In the genomic region with DNA sequence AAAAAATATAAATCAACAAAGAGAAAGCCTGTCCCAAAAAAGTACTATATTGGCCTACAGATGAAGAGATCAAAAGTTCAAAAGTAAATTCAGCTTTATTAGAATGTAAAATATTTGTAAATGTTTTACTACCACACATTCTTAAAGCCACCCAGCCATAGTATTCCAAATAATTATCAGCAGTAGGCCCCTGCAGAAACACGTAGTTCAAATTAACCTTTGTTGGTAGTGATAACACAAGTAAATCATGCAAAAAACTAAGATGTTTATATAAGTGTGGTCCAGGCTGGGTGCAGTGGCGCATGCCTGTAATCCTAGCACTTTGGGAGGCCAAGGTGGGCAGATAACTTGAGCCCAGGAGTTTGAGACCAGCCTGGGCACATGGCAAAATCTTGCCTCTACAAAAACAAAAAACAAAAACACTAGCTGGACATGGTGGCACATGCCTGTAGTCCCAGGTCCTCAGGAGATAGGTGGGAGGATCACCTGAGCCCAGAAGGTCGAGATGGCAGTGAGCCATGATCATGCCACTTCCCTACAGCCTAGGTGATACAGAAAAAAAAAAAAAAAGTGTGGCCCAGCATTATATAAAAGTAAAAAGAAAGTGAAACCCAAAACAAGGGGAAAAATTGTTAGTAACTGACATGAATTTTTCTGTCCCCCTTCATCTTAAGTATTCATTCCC, we compare ENCODE assay signal across 13 cellular contexts. TPM values are rescaled to one million over a fixed set of nuclear protein-coding genes. Genes with fewer than 3 reads are reported as not detected.
A peak's percentile ranks its signal among the peaks of the same experiment; 100 is the strongest.
DNase-seq lines count a peak whose midpoint lies in the region; ATAC-seq, FAIRE-seq and TF ChIP-seq lines count a peak whose summit lies in the region.
"Had no signal": no experiment of that assay in that cellular context is flagged by ENCODE, and none has a peak within 500 bp of the region (broad histone marks: within the 10 kb centered on the region; RNA-seq: fewer than 3 reads in every experiment).

No MANE protein-coding gene starts in this region.

- ATAC-seq in natural killer cell treated with Interleukin-12 subunit alpha and Interleukin-12 subunit beta and Interleukin-15 and Interleukin-18, amount 100 ng/mL, for 72 hours: peak; percentile 52 to 67
- no peak for ATAC-seq in foreskin keratinocyte

- peak; percentile 10 to 56 (median 37) for DNase-seq in CD8-positive, alpha-beta memory T cell
- DNase-seq in NAMALWA (ENCODE audit: low spot score) (peak; percentile 27), bronchial epithelial cell (ENCODE audit: low read depth) (peak; percentile 25), foreskin keratinocyte (no peak), NCI-H146 treated with DMSO at 0.1 percent for 48 hours (lab: John Stamatoyannopoulos, UW; ENCODE audit: unreplicated experiment) (no peak), NCI-H1436 (lab: John Stamatoyannopoulos, UW) (no peak), BE2C (no peak)
- DNase-seq in natural killer cell treated with Interleukin-12 subunit alpha and Interleukin-12 subunit beta and Interleukin-15 and Interleukin-18, amount 100 ng/mL, for 72 hours (ENCODE audit: low spot score): no peak
- DNase-seq: activated effector memory CD4-positive, alpha-beta T cell treated with anti-CD3 and anti-CD28 coated beads, Interleukin-2, amount 50 U/mL, for 16 hours; islet precursor cell; NCI-H2171; SW 1271 had no signal

- H3K4me1 ChIP-seq in CD8-positive, alpha-beta memory T cell (ENCODE audit: insufficient read depth, low read length): peaks cover 40% of the 10 kb centered on the region
- H3K4me1 ChIP-seq in foreskin keratinocyte (peaks cover 35% of the 10 kb centered on the region), BE2C (peaks cover under 1% of the 10 kb centered on the region; the same call in 1 of the 2 replicates)

- H3K36me3 Mint-ChIP-seq in CD8-positive, alpha-beta memory T cell: peaks cover 0 to 24% (median 15%) of the 10 kb centered on the region in 3 donors
- peaks cover 5% of the 10 kb centered on the region for H3K36me3 Mint-ChIP-seq in natural killer cell treated with Interleukin-12 subunit alpha and Interleukin-12 subunit beta and Interleukin-15 and Interleukin-18, amount 100 ng/mL, for 72 hours

- H3K4me3 ChIP-seq in CD8-positive, alpha-beta memory T cell (ENCODE audit: low read length): no peak overlapping the region
- H3K4me3 ChIP-seq in bronchial epithelial cell (ENCODE audit: low read depth, low read length) (no peak overlapping the region), BE2C (ENCODE audit: low read depth, low read length) (no peak overlapping the region)
- H3K4me3 ChIP-seq: right atrium auricular region had no signal

- no peaks in the 10 kb centered on the region for H3K27me3 Mint-ChIP-seq in CD8-positive, alpha-beta memory T cell
- H3K27me3 Mint-ChIP-seq in natural killer cell treated with Interleukin-12 subunit alpha and Interleukin-12 subunit beta and Interleukin-15 and Interleukin-18, amount 100 ng/mL, for 72 hours: no peaks in the 10 kb centered on the region

- H3K9me3 Mint-ChIP-seq in CD8-positive, alpha-beta memory T cell: no peaks in the 10 kb centered on the region
- no peaks in the 10 kb centered on the region for H3K9me3 Mint-ChIP-seq in natural killer cell treated with Interleukin-12 subunit alpha and Interleukin-12 subunit beta and Interleukin-15 and Interleukin-18, amount 100 ng/mL, for 72 hours

- H3K27ac Mint-ChIP-seq in CD8-positive, alpha-beta memory T cell: peak overlapping the region; percentile 83 to 96 (median 94)
- H3K27ac Mint-ChIP-seq in natural killer cell treated with Interleukin-12 subunit alpha and Interleukin-12 subunit beta and Interleukin-15 and Interleukin-18, amount 100 ng/mL, for 72 hours: peak overlapping the region; percentile 78 to 90

- FAIRE-seq in bronchial epithelial cell (lab: Jason Lieb, UNC): no peak

- peak overlapping the region; percentile 66 to 79 (median 73) for H3K4me3 Mint-ChIP-seq in CD8-positive, alpha-beta memory T cell
- H3K4me3 Mint-ChIP-seq in natural killer cell treated with Interleukin-12 subunit alpha and Interleukin-12 subunit beta and Interleukin-15 and Interleukin-18, amount 100 ng/mL, for 72 hours: peak overlapping the region; percentile 80

- H3K4me1 Mint-ChIP-seq in CD8-positive, alpha-beta memory T cell: peaks cover 56 to 69% (median 68%) of the 10 kb centered on the region in 3 donors
- peaks cover 44 to 56% of the 10 kb centered on the region in 2 donors for H3K4me1 Mint-ChIP-seq in natural killer cell treated with Interleukin-12 subunit alpha and Interleukin-12 subunit beta and Interleukin-15 and Interleukin-18, amount 100 ng/mL, for 72 hours (ENCODE audit: low read depth in 2 of 2)

- peaks cover 6% of the 10 kb centered on the region for H3K36me3 ChIP-seq in CD8-positive, alpha-beta memory T cell (ENCODE audit: insufficient read depth, low read length)
- peaks cover 2% of the 10 kb centered on the region for H3K36me3 ChIP-seq in bronchial epithelial cell (ENCODE audit: control insufficient read depth, insufficient read depth, low read length)
- peaks cover 8% of the 10 kb centered on the region for H3K36me3 ChIP-seq in BE2C

- no peak overlapping the region for H3K27ac ChIP-seq in CD8-positive, alpha-beta memory T cell (ENCODE audit: low read depth, low read length)
- no peak overlapping the region for H3K27ac ChIP-seq in foreskin keratinocyte
- H3K27ac ChIP-seq: right atrium auricular region had no signal

- no peaks in the 10 kb centered on the region for H3K27me3 ChIP-seq in CD8-positive, alpha-beta memory T cell (ENCODE audit: insufficient read depth, low read length, poor library complexity, severe bottlenecking)
- no peaks in the 10 kb centered on the region for H3K27me3 ChIP-seq in bronchial epithelial cell (ENCODE audit: control insufficient read depth, insufficient read depth, low read length)
- no peaks in the 10 kb centered on the region for H3K27me3 ChIP-seq in foreskin keratinocyte
- H3K27me3 ChIP-seq in BE2C: no peaks in the 10 kb centered on the region
- H3K27me3 ChIP-seq: right atrium auricular region had no signal

- CTCF ChIA-PET in CD8-positive, alpha-beta memory T cell (lab: Charles Lee): no interaction called here

- no peak for TF ChIP-seq CTCF in bronchial epithelial cell (IDR thresholded peaks at IDR 0.05; ENCODE audit: insufficient read depth, low read length, severe bottlenecking)
- TF ChIP-seq CTCF in foreskin keratinocyte (conservative IDR thresholded peaks at IDR 0.05): no peak
- TF ChIP-seq CTCF in BE2C (IDR thresholded peaks at IDR 0.05; ENCODE audit: low read depth, low read length): no peak

- POLR2A ChIA-PET in CD8-positive, alpha-beta memory T cell (lab: Charles Lee): no interaction called here

- H3K9me3 ChIP-seq in CD8-positive, alpha-beta memory T cell (ENCODE audit: low read length): no peaks in the 10 kb centered on the region
- no peaks in the 10 kb centered on the region for H3K9me3 ChIP-seq in BE2C
- H3K9me3 ChIP-seq: right atrium auricular region had no signal

RNA-seq across cellular contexts. Expression of a gene that starts 17.9 kb away (rescaled TPM):
- 10 to 100 TPM; 24.1 to 27.5 TPM for total RNA-seq in CD8-positive, alpha-beta memory T cell
- 15.6 TPM for polyA plus RNA-seq in CD8-positive, alpha-beta memory T cell
- 26.8 and 31.9 TPM in 2 replicates for total RNA-seq in bronchial epithelial cell
- total RNA-seq in natural killer cell treated with Interleukin-12 subunit alpha and Interleukin-12 subunit beta and Interleukin-15 and Interleukin-18, amount 100 ng/mL, for 72 hours: 10 to 100 TPM; 44.0 to 65.7 TPM
- 35.0 and 36.6 TPM in 2 replicates for total RNA-seq in foreskin keratinocyte
- polyA plus RNA-seq in foreskin keratinocyte: 15.6 and 18.0 TPM in 2 replicates
- polyA plus RNA-seq in BE2C (2012; ENCODE audit: insufficient read depth, insufficient read length, low read depth): 7.8 TPM

Comparison
In these comparisons a context has a peak if more than half of its experiments do, and no peak if none do; other contexts are left out.
1. DNase-seq: peak in CD8-positive, alpha-beta memory T cell (5 of 5), NAMALWA (single experiment) and bronchial epithelial cell (single experiment); none in natural killer cell treated with Interleukin-12 subunit alpha and Interleukin-12 subunit beta and Interleukin-15 and Interleukin-18, amount 100 ng/mL, for 72 hours (single experiment), foreskin keratinocyte (0 of 2), NCI-H146 treated with DMSO at 0.1 percent for 48 hours (single experiment), NCI-H1436 (single experiment) and BE2C (single experiment).